1 cellular context compared by ENCODE assay signal in the genomic region with DNA sequence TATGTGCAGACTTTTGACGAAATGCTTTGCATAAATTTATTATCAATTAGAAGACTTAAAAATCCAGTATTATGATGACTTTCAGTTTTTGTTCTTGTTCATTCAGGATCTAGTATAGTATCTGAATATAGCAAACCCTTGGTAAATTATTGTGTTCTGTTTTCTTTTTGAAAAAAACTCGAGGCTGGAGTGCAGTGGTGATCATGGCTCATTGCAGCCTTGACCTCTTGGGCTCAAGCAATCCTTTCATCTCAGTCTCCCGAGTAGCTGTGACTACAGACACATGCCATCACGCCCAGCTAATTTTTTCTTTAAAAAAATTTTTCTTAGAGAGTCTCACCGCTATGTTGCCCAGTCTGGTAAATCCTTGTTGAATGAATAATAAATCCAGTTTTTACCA.
TF ChIP-seq lines count a peak whose summit lies in the region.

No MANE protein-coding gene starts in this region.

TF ChIP-seq in HepG2, 621 proteins besides CTCF, POLR2A, EP300 and RAD21 (continued from another document):
- TF ChIP-seq NCOA1 (CRISPR knock-in tag; IDR thresholded peaks at IDR 0.05): no peak
- peak; percentile 61 for TF ChIP-seq NR2C2 (CRISPR knock-in tag; IDR thresholded peaks at IDR 0.05; ENCODE audit: borderline replicate concordance)
- no peak for TF ChIP-seq E2F1 (CRISPR knock-in tag; IDR thresholded peaks at IDR 0.05)
- TF ChIP-seq ZNF549 (CRISPR knock-in tag; IDR thresholded peaks at IDR 0.05): no peak
- peak; percentile 67 for TF ChIP-seq GATAD2A (CRISPR knock-in tag; IDR thresholded peaks at IDR 0.05)
- peak; percentile 23; the same call in 1 of the 2 replicates for TF ChIP-seq RXRA (CRISPR knock-in tag; IDR thresholded peaks at IDR 0.05)
- TF ChIP-seq, protein P1, sequence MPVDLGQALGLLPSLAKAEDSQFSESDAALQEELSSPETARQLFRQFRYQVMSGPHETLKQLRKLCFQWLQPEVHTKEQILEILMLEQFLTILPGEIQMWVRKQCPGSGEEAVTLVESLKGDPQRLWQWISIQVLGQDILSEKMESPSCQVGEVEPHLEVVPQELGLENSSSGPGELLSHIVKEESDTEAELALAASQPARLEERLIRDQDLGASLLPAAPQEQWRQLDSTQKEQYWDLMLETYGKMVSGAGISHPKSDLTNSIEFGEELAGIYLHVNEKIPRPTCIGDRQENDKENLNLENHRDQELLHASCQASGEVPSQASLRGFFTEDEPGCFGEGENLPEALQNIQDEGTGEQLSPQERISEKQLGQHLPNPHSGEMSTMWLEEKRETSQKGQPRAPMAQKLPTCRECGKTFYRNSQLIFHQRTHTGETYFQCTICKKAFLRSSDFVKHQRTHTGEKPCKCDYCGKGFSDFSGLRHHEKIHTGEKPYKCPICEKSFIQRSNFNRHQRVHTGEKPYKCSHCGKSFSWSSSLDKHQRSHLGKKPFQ (CRISPR knock-in tag; IDR thresholded peaks at IDR 0.05; ENCODE audit: insufficient replicate concordance): no peak
- no peak for TF ChIP-seq DR1 (CRISPR knock-in tag; IDR thresholded peaks at IDR 0.05)
- no peak for TF ChIP-seq MAFF (IDR thresholded peaks at IDR 0.05; ENCODE audit: low read depth, low read length)
- 0 out of 2 replicates have a peak, but pooled peaks have one; percentile 13 for TF ChIP-seq TBX3 (IDR thresholded peaks at IDR 0.05; ENCODE audit: borderline replicate concordance)
- TF ChIP-seq ZSCAN20 (CRISPR knock-in tag; IDR thresholded peaks at IDR 0.05; ENCODE audit: borderline replicate concordance): no peak
- TF ChIP-seq HMG20A (CRISPR knock-in tag; IDR thresholded peaks at IDR 0.05; ENCODE audit: borderline replicate concordance): peak; percentile 69; the same call in 1 of the 2 replicates
- no peak for TF ChIP-seq ZNF761 (CRISPR knock-in tag; conservative IDR thresholded peaks at IDR 0.05)
- TF ChIP-seq SALL1 (CRISPR knock-in tag; IDR thresholded peaks at IDR 0.05): peak; percentile 38; the same call in 1 of the 2 replicates
- no peak for TF ChIP-seq SP4 (CRISPR knock-in tag; IDR thresholded peaks at IDR 0.05)
- peak; percentile 89 for TF ChIP-seq ZNF362 (CRISPR knock-in tag; IDR thresholded peaks at IDR 0.05; ENCODE audit: borderline replicate concordance)
- TF ChIP-seq SPEN (CRISPR knock-in tag; IDR thresholded peaks at IDR 0.05; ENCODE audit: low read depth): 0 out of 2 replicates have a peak, but pooled peaks have one; percentile 16
- no peak for TF ChIP-seq SOX6 (IDR thresholded peaks at IDR 0.05)
- TF ChIP-seq SOX6 (CRISPR knock-in tag; IDR thresholded peaks at IDR 0.05): peak; percentile 48
- no peak for TF ChIP-seq EEA1 (CRISPR knock-in tag; IDR thresholded peaks at IDR 0.05; ENCODE audit: borderline replicate concordance)
- no peak for TF ChIP-seq MLXIP (CRISPR knock-in tag; IDR thresholded peaks at IDR 0.05; ENCODE audit: borderline replicate concordance)
- no peak for TF ChIP-seq TGIF2 (CRISPR knock-in tag; IDR thresholded peaks at IDR 0.05)
- TF ChIP-seq MTA1 (CRISPR knock-in tag; IDR thresholded peaks at IDR 0.05; ENCODE audit: borderline replicate concordance): no peak
- TF ChIP-seq ZNF773 (CRISPR knock-in tag; IDR thresholded peaks at IDR 0.05; ENCODE audit: borderline replicate concordance): no peak
- TF ChIP-seq TCF7 (IDR thresholded peaks at IDR 0.05; ENCODE audit: low read depth): peak; percentile 82
- TF ChIP-seq BCL6 (CRISPR knock-in tag; IDR thresholded peaks at IDR 0.05): peak; percentile 94
- no peak for TF ChIP-seq ZNF235 (CRISPR knock-in tag; IDR thresholded peaks at IDR 0.05; ENCODE audit: borderline replicate concordance)
- TF ChIP-seq ZHX2 (IDR thresholded peaks at IDR 0.05; ENCODE audit: low read depth): no peak
- TF ChIP-seq ZHX2 (CRISPR knock-in tag; IDR thresholded peaks at IDR 0.05; ENCODE audit: borderline replicate concordance): no peak
- TF ChIP-seq HOXA7 (CRISPR knock-in tag; IDR thresholded peaks at IDR 0.05): no peak
- no peak for TF ChIP-seq JUN (CRISPR knock-in tag; IDR thresholded peaks at IDR 0.05)
- no peak for TF ChIP-seq ZSCAN29 (CRISPR knock-in tag; conservative IDR thresholded peaks at IDR 0.05)
- peak; percentile 78 to 88 for TF ChIP-seq NR2F1 (CRISPR knock-in tag; IDR thresholded peaks at IDR 0.05)
- TF ChIP-seq PTBP1 (IDR thresholded peaks at IDR 0.05; ENCODE audit: low read depth, low read length, poor library complexity, severe bottlenecking): no peak
- TF ChIP-seq GZF1 (CRISPR knock-in tag; IDR thresholded peaks at IDR 0.05): no peak
- TF ChIP-seq TBX2 (CRISPR knock-in tag; IDR thresholded peaks at IDR 0.05; ENCODE audit: borderline replicate concordance): 0 out of 2 replicates have a peak, but pooled peaks have one; percentile 42
- TF ChIP-seq TEAD3 (CRISPR knock-in tag; optimal IDR thresholded peaks at IDR 0.05; ENCODE audit: borderline replicate concordance): peak; percentile 9
- TF ChIP-seq ZNF839 (CRISPR knock-in tag; IDR thresholded peaks at IDR 0.05; ENCODE audit: borderline replicate concordance): no peak
- TF ChIP-seq, protein P2, sequence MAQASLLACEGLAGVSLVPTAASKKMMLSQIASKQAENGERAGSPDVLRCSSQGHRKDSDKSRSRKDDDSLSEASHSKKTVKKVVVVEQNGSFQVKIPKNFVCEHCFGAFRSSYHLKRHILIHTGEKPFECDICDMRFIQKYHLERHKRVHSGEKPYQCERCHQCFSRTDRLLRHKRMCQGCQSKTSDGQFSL (CRISPR knock-in tag; IDR thresholded peaks at IDR 0.05): no peak
- no peak for TF ChIP-seq JDP2 (CRISPR knock-in tag; IDR thresholded peaks at IDR 0.05; ENCODE audit: borderline replicate concordance)
- no peak for TF ChIP-seq ZNF138 (CRISPR knock-in tag; IDR thresholded peaks at IDR 0.05; ENCODE audit: low read depth)
- 0 out of 2 replicates have a peak, but pooled peaks have one; percentile 15 for TF ChIP-seq ZNF3 (CRISPR knock-in tag; IDR thresholded peaks at IDR 0.05)
- TF ChIP-seq, protein P3, sequence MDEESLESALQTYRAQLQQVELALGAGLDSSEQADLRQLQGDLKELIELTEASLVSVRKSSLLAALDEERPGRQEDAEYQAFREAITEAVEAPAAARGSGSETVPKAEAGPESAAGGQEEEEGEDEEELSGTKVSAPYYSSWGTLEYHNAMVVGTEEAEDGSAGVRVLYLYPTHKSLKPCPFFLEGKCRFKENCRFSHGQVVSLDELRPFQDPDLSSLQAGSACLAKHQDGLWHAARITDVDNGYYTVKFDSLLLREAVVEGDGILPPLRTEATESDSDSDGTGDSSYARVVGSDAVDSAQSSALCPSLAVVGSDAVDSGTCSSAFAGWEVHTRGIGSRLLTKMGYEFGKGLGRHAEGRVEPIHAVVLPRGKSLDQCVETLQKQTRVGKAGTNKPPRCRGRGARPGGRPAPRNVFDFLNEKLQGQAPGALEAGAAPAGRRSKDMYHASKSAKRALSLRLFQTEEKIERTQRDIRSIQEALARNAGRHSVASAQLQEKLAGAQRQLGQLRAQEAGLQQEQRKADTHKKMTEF (CRISPR knock-in tag; IDR thresholded peaks at IDR 0.05): 0 out of 2 replicates have a peak, but pooled peaks have one; percentile 37
- peak; percentile 90 for TF ChIP-seq RARA (CRISPR knock-in tag; IDR thresholded peaks at IDR 0.05)
- peak; percentile 47; the same call in 1 of the 2 replicates for TF ChIP-seq SOX5 (CRISPR knock-in tag; IDR thresholded peaks at IDR 0.05; ENCODE audit: borderline replicate concordance)
- TF ChIP-seq FOXA3 (CRISPR knock-in tag; IDR thresholded peaks at IDR 0.05): 0 out of 2 replicates have a peak, but pooled peaks have one; percentile 25
- TF ChIP-seq ZNF619 (CRISPR knock-in tag; IDR thresholded peaks at IDR 0.05): no peak
- TF ChIP-seq, protein P4, sequence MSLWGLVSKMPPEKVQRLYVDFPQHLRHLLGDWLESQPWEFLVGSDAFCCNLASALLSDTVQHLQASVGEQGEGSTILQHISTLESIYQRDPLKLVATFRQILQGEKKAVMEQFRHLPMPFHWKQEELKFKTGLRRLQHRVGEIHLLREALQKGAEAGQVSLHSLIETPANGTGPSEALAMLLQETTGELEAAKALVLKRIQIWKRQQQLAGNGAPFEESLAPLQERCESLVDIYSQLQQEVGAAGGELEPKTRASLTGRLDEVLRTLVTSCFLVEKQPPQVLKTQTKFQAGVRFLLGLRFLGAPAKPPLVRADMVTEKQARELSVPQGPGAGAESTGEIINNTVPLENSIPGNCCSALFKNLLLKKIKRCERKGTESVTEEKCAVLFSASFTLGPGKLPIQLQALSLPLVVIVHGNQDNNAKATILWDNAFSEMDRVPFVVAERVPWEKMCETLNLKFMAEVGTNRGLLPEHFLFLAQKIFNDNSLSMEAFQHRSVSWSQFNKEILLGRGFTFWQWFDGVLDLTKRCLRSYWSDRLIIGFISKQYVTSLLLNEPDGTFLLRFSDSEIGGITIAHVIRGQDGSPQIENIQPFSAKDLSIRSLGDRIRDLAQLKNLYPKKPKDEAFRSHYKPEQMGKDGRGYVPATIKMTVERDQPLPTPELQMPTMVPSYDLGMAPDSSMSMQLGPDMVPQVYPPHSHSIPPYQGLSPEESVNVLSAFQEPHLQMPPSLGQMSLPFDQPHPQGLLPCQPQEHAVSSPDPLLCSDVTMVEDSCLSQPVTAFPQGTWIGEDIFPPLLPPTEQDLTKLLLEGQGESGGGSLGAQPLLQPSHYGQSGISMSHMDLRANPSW (CRISPR knock-in tag; IDR thresholded peaks at IDR 0.05; ENCODE audit: borderline replicate concordance): no peak
- peak; percentile 65; the same call in 1 of the 2 replicates for TF ChIP-seq SAP130 (CRISPR knock-in tag; IDR thresholded peaks at IDR 0.05; ENCODE audit: low read depth)
- TF ChIP-seq ZBTB42 (CRISPR knock-in tag; IDR thresholded peaks at IDR 0.05): no peak
- TF ChIP-seq ZNF562 (CRISPR knock-in tag; IDR thresholded peaks at IDR 0.05; ENCODE audit: borderline replicate concordance): no peak
TF ChIP-seq in HepG2: peak in this region for 51.
